ENCODE assay signal across 1 cellular context in genomic region chr15:35078221-35078915, GRCh38.
TF ChIP-seq lines count a peak whose summit lies in the region.

No MANE protein-coding gene starts in this region.

TF ChIP-seq in HepG2, 621 proteins besides CTCF, POLR2A, EP300 and RAD21 (continued from another document):
- TF ChIP-seq, protein P1, sequence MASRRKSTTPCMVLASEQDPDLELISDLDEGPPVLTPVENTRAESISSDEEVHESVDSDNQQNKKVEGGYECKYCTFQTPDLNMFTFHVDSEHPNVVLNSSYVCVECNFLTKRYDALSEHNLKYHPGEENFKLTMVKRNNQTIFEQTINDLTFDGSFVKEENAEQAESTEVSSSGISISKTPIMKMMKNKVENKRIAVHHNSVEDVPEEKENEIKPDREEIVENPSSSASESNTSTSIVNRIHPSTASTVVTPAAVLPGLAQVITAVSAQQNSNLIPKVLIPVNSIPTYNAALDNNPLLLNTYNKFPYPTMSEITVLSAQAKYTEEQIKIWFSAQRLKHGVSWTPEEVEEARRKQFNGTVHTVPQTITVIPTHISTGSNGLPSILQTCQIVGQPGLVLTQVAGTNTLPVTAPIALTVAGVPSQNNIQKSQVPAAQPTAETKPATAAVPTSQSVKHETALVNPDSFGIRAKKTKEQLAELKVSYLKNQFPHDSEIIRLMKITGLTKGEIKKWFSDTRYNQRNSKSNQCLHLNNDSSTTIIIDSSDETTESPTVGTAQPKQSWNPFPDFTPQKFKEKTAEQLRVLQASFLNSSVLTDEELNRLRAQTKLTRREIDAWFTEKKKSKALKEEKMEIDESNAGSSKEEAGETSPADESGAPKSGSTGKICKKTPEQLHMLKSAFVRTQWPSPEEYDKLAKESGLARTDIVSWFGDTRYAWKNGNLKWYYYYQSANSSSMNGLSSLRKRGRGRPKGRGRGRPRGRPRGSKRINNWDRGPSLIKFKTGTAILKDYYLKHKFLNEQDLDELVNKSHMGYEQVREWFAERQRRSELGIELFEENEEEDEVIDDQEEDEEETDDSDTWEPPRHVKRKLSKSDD (CRISPR knock-in tag; IDR thresholded peaks at IDR 0.05; ENCODE audit: low read depth), result no peak
- TF ChIP-seq ZNF10 (CRISPR knock-in tag; IDR thresholded peaks at IDR 0.05; ENCODE audit: borderline replicate concordance, low read depth), result no peak
- TF ChIP-seq SMC3 (IDR thresholded peaks at IDR 0.05; ENCODE audit: low read length), result peak; percentile 90
- 0 out of 2 replicates have a peak, but pooled peaks have one; percentile 13 for TF ChIP-seq BCL6 (CRISPR knock-in tag; IDR thresholded peaks at IDR 0.05)
- TF ChIP-seq ZZZ3 (CRISPR knock-in tag; IDR thresholded peaks at IDR 0.05; ENCODE audit: borderline replicate concordance), result no peak
- 0 out of 2 replicates have a peak, but pooled peaks have one; percentile 53 for TF ChIP-seq ZNF230 (CRISPR knock-in tag; IDR thresholded peaks at IDR 0.05)
- 0 out of 2 replicates have a peak, but pooled peaks have one; percentile 22 for TF ChIP-seq ARID5B (CRISPR knock-in tag; IDR thresholded peaks at IDR 0.05)
- no peak for TF ChIP-seq ARNTL (CRISPR knock-in tag; IDR thresholded peaks at IDR 0.05)
- 0 out of 2 replicates have a peak, but pooled peaks have one; percentile 9 for TF ChIP-seq MIXL1 (CRISPR knock-in tag; IDR thresholded peaks at IDR 0.05)
- no peak for TF ChIP-seq UBTF (CRISPR knock-in tag; IDR thresholded peaks at IDR 0.05)
- TF ChIP-seq, protein P2, sequence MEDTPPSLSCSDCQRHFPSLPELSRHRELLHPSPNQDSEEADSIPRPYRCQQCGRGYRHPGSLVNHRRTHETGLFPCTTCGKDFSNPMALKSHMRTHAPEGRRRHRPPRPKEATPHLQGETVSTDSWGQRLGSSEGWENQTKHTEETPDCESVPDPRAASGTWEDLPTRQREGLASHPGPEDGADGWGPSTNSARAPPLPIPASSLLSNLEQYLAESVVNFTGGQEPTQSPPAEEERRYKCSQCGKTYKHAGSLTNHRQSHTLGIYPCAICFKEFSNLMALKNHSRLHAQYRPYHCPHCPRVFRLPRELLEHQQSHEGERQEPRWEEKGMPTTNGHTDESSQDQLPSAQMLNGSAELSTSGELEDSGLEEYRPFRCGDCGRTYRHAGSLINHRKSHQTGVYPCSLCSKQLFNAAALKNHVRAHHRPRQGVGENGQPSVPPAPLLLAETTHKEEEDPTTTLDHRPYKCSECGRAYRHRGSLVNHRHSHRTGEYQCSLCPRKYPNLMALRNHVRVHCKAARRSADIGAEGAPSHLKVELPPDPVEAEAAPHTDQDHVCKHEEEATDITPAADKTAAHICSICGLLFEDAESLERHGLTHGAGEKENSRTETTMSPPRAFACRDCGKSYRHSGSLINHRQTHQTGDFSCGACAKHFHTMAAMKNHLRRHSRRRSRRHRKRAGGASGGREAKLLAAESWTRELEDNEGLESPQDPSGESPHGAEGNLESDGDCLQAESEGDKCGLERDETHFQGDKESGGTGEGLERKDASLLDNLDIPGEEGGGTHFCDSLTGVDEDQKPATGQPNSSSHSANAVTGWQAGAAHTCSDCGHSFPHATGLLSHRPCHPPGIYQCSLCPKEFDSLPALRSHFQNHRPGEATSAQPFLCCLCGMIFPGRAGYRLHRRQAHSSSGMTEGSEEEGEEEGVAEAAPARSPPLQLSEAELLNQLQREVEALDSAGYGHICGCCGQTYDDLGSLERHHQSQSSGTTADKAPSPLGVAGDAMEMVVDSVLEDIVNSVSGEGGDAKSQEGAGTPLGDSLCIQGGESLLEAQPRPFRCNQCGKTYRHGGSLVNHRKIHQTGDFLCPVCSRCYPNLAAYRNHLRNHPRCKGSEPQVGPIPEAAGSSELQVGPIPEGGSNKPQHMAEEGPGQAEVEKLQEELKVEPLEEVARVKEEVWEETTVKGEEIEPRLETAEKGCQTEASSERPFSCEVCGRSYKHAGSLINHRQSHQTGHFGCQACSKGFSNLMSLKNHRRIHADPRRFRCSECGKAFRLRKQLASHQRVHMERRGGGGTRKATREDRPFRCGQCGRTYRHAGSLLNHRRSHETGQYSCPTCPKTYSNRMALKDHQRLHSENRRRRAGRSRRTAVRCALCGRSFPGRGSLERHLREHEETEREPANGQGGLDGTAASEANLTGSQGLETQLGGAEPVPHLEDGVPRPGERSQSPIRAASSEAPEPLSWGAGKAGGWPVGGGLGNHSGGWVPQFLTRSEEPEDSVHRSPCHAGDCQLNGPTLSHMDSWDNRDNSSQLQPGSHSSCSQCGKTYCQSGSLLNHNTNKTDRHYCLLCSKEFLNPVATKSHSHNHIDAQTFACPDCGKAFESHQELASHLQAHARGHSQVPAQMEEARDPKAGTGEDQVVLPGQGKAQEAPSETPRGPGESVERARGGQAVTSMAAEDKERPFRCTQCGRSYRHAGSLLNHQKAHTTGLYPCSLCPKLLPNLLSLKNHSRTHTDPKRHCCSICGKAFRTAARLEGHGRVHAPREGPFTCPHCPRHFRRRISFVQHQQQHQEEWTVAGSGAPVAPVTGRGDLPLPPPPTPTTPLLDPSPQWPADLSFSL (CRISPR knock-in tag; IDR thresholded peaks at IDR 0.05), result no peak
- TF ChIP-seq, protein P3, sequence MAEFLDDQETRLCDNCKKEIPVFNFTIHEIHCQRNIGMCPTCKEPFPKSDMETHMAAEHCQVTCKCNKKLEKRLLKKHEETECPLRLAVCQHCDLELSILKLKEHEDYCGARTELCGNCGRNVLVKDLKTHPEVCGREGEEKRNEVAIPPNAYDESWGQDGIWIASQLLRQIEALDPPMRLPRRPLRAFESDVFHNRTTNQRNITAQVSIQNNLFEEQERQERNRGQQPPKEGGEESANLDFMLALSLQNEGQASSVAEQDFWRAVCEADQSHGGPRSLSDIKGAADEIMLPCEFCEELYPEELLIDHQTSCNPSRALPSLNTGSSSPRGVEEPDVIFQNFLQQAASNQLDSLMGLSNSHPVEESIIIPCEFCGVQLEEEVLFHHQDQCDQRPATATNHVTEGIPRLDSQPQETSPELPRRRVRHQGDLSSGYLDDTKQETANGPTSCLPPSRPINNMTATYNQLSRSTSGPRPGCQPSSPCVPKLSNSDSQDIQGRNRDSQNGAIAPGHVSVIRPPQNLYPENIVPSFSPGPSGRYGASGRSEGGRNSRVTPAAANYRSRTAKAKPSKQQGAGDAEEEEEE (CRISPR knock-in tag; IDR thresholded peaks at IDR 0.05; ENCODE audit: borderline replicate concordance), result no peak
- peak; percentile 30 for TF ChIP-seq XRCC5 (optimal IDR thresholded peaks at IDR 0.05; ENCODE audit: low read length)
- TF ChIP-seq ZFX (CRISPR knock-in tag; IDR thresholded peaks at IDR 0.05; ENCODE audit: low read depth), result 0 out of 2 replicates have a peak, but pooled peaks have one; percentile 21
- no peak for TF ChIP-seq ZBTB33 (CRISPR knock-in tag; IDR thresholded peaks at IDR 0.05)
- no peak for TF ChIP-seq MED1 (CRISPR knock-in tag; IDR thresholded peaks at IDR 0.05)
- TF ChIP-seq ZFP41 (CRISPR knock-in tag; IDR thresholded peaks at IDR 0.05; ENCODE audit: borderline replicate concordance), result no peak
- no peak for TF ChIP-seq ZNF496 (CRISPR knock-in tag; IDR thresholded peaks at IDR 0.05; ENCODE audit: insufficient replicate concordance)
- TF ChIP-seq, protein P4, sequence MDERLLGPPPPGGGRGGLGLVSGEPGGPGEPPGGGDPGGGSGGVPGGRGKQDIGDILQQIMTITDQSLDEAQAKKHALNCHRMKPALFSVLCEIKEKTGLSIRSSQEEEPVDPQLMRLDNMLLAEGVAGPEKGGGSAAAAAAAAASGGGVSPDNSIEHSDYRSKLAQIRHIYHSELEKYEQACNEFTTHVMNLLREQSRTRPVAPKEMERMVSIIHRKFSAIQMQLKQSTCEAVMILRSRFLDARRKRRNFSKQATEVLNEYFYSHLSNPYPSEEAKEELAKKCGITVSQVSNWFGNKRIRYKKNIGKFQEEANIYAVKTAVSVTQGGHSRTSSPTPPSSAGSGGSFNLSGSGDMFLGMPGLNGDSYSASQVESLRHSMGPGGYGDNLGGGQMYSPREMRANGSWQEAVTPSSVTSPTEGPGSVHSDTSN (CRISPR knock-in tag; IDR thresholded peaks at IDR 0.05), result no peak
- no peak for TF ChIP-seq ZNF335 (CRISPR knock-in tag; IDR thresholded peaks at IDR 0.05)
